In genomic region chr7:24936121-24936824, GRCh38 we compare ENCODE assay signal across 10 cellular contexts. TPM values are rescaled to one million over a fixed set of nuclear protein-coding genes. Genes with fewer than 3 reads are reported as not detected.
DNase-seq lines count a peak whose midpoint lies in the region; ATAC-seq and TF ChIP-seq lines count a peak whose summit lies in the region.
"Had no signal": no experiment of that assay in that cellular context is flagged by ENCODE, and none has a peak within 500 bp of the region (broad histone marks: within the 10 kb centered on the region; RNA-seq: fewer than 3 reads in every experiment).

No MANE protein-coding gene starts in this region.

- H3K23me2 ChIP-seq in H9 (ENCODE audit: insufficient read length, low read depth, low read length, poor library complexity, severe bottlenecking): no peaks in the 10 kb centered on the region

- H3K4me1 ChIP-seq in H9 (ENCODE audit: insufficient read depth, low read length): peaks cover 7% of the 10 kb centered on the region; the same call in 1 of the 2 replicates

- no peak overlapping the region for H3T11ph ChIP-seq in H9 (ENCODE audit: low read length)

- no peak overlapping the region for H3K14ac ChIP-seq in H9 (ENCODE audit: insufficient read depth, low read length)

- H3K56ac ChIP-seq in H9 (ENCODE audit: insufficient read length, low read depth, low read length): no peak overlapping the region

- H2AK5ac ChIP-seq in H9 (ENCODE audit: insufficient read length, low read length): no peak overlapping the region

- H3K9ac ChIP-seq in H9 (ENCODE audit: extremely low read depth, insufficient read length, low read length): no peak overlapping the region

- POLR2A ChIA-PET in WTC11 (lab: Charles Lee): interaction anchor here (0.5 kb wide), 1 partner anchor 1268 kb away, joined by 4 read pairs; no protein-coding TSS in a partner anchor

- H3K27me3 ChIP-seq in H9 (ENCODE audit: insufficient read depth, low read length): no peaks in the 10 kb centered on the region

- H3K18ac ChIP-seq in H9 (ENCODE audit: insufficient read length, low read depth, low read length): no peak overlapping the region

- no peak overlapping the region for H4K91ac ChIP-seq in H9 (ENCODE audit: insufficient read length, low read depth, low read length)

- H4K8ac ChIP-seq in H9 (replicated peaks; ENCODE audit: insufficient read length, low read depth, low read length): no peak overlapping the region

- no peak overlapping the region for H4K5ac ChIP-seq in H9 (ENCODE audit: insufficient read length, low read depth, low read length)

- H3K4me3 Mint-ChIP-seq in activated naive CD8-positive, alpha-beta T cell treated with anti-CD3 and anti-CD28 coated beads, Interleukin-2, amount 50 U/mL, for 24 hours: no peak overlapping the region
- H3K4me3 Mint-ChIP-seq in activated naive CD8-positive, alpha-beta T cell treated with anti-CD3 and anti-CD28 coated beads for 36 hours: no peak overlapping the region
- H3K4me3 Mint-ChIP-seq in WTC11 (no peak overlapping the region), H9 (no peak overlapping the region)
- H3K4me3 Mint-ChIP-seq in stimulated activated naive CD8-positive, alpha-beta T cell treated with anti-CD3 and anti-CD28 coated beads, Interleukin-15, Interleukin-2, amounts not matched to agents 100 ng/mL and 50 ng/mL, for 24 hours: peak overlapping the region; percentile 38
- H3K4me3 Mint-ChIP-seq: activated naive CD8-positive, alpha-beta T cell treated with anti-CD3 and anti-CD28 coated beads, Interleukin-2, amount 10 ng/mL, durations not matched to agents 7 days and 5 days; B cell had no signal

- H3K36me3 Mint-ChIP-seq in activated naive CD8-positive, alpha-beta T cell treated with anti-CD3 and anti-CD28 coated beads, Interleukin-2, amount 50 U/mL, for 24 hours (ENCODE audit: low read depth): peaks cover 35% of the 10 kb centered on the region
- peaks cover 41% of the 10 kb centered on the region for H3K36me3 Mint-ChIP-seq in activated naive CD8-positive, alpha-beta T cell treated with anti-CD3 and anti-CD28 coated beads for 36 hours
- H3K36me3 Mint-ChIP-seq in WTC11 (peaks cover 6% of the 10 kb centered on the region), H9 (ENCODE audit: insufficient read depth in 1 of 3, low read depth in 3 of 3) (peaks cover under 1 to 2% (median 2%) of the 10 kb centered on the region in 3 experiments; a peak in 6 of 7 replicates)
- peaks cover 48% of the 10 kb centered on the region for H3K36me3 Mint-ChIP-seq in stimulated activated naive CD8-positive, alpha-beta T cell treated with anti-CD3 and anti-CD28 coated beads, Interleukin-15, Interleukin-2, amounts not matched to agents 100 ng/mL and 50 ng/mL, for 24 hours (ENCODE audit: low read depth)

- H2BK5ac ChIP-seq in H9 (ENCODE audit: insufficient read length, low read length): no peak overlapping the region

- H2BK20ac ChIP-seq in H9 (ENCODE audit: low read depth, low read length, poor library complexity, severe bottlenecking): no peak overlapping the region

- H3K9me3 ChIP-seq in H9 (ENCODE audit: control insufficient read depth, low read depth, low read length): no peaks in the 10 kb centered on the region

- no peak for DNase-seq in activated naive CD8-positive, alpha-beta T cell treated with anti-CD3 and anti-CD28 coated beads, Interleukin-2, amount 50 U/mL, for 24 hours
- DNase-seq in activated naive CD8-positive, alpha-beta T cell treated with anti-CD3 and anti-CD28 coated beads for 36 hours: no peak
- no peak for DNase-seq in WTC11 (ENCODE audit: low spot score)
- no peak for DNase-seq in NCI-H526 (lab: John Stamatoyannopoulos, UW)
- no peak for DNase-seq in SW 1271 (lab: John Stamatoyannopoulos, UW)
- no peak for DNase-seq in H9
- DNase-seq: activated naive CD8-positive, alpha-beta T cell treated with anti-CD3 and anti-CD28 coated beads, Interleukin-2, amount 10 ng/mL, durations not matched to agents 7 days and 5 days had no signal

- H3K27ac ChIP-seq in H9 (ENCODE audit: insufficient read length, low read depth, low read length): no peak overlapping the region

- H3K4ac ChIP-seq in H9 (ENCODE audit: low read depth, low read length): no peak overlapping the region

- H3K4me2 ChIP-seq in H9 (ENCODE audit: insufficient read depth, insufficient read length, low read length): no peak overlapping the region

- CTCF ChIA-PET in WTC11 (lab: Charles Lee): no interaction called here

- H4K20me1 ChIP-seq in H9 (ENCODE audit: control insufficient read depth, insufficient read depth, insufficient read length): no peaks in the 10 kb centered on the region

- no peak overlapping the region for H3K23ac ChIP-seq in H9 (ENCODE audit: insufficient read length, low read depth, low read length)

- no peak overlapping the region for H2BK15ac ChIP-seq in H9 (ENCODE audit: low read depth, low read length)

- H2BK12ac ChIP-seq in H9 (ENCODE audit: insufficient read length, low read depth, low read length): no peak overlapping the region

- peaks cover 70% of the 10 kb centered on the region for H3K4me1 Mint-ChIP-seq in activated naive CD8-positive, alpha-beta T cell treated with anti-CD3 and anti-CD28 coated beads, Interleukin-2, amount 50 U/mL, for 24 hours
- peaks cover 45% of the 10 kb centered on the region for H3K4me1 Mint-ChIP-seq in activated naive CD8-positive, alpha-beta T cell treated with anti-CD3 and anti-CD28 coated beads for 36 hours
- peaks cover 38% of the 10 kb centered on the region for H3K4me1 Mint-ChIP-seq in WTC11
- peaks cover 75% of the 10 kb centered on the region for H3K4me1 Mint-ChIP-seq in stimulated activated naive CD8-positive, alpha-beta T cell treated with anti-CD3 and anti-CD28 coated beads, Interleukin-15, Interleukin-2, amounts not matched to agents 100 ng/mL and 50 ng/mL, for 24 hours (ENCODE audit: low read depth)
- peaks cover 32% of the 10 kb centered on the region in 2 experiments for H3K4me1 Mint-ChIP-seq in H9

- TF ChIP-seq CTCF in WTC11 (IDR thresholded peaks at IDR 0.05) (no peak), H9 (conservative IDR thresholded peaks at IDR 0.05) (no peak)

- H3K79me2 ChIP-seq in H9 (ENCODE audit: insufficient read depth, low read length): no peaks in the 10 kb centered on the region

- no peaks in the 10 kb centered on the region for H3K79me1 ChIP-seq in H9 (ENCODE audit: insufficient read depth, low read depth, low read length, poor library complexity, severe bottlenecking)

- peak; percentile 61 for ATAC-seq in activated naive CD8-positive, alpha-beta T cell treated with anti-CD3 and anti-CD28 coated beads, Interleukin-2, amount 50 U/mL, for 24 hours
- ATAC-seq in HG02981 (IDR thresholded peaks at IDR 0.05; ENCODE audit: unreplicated experiment): peak; percentile 72
- ATAC-seq in WTC11: peak; percentile 46; the same call in 1 of the 2 replicates

- H3K9me3 Mint-ChIP-seq in activated naive CD8-positive, alpha-beta T cell treated with anti-CD3 and anti-CD28 coated beads, Interleukin-2, amount 50 U/mL, for 24 hours: peaks cover 13% of the 10 kb centered on the region
- peaks cover 11% of the 10 kb centered on the region for H3K9me3 Mint-ChIP-seq in activated naive CD8-positive, alpha-beta T cell treated with anti-CD3 and anti-CD28 coated beads for 36 hours
- H3K9me3 Mint-ChIP-seq in WTC11 (peaks cover 18% of the 10 kb centered on the region), H9 (peaks cover 2% of the 10 kb centered on the region in 2 experiments; a peak in 2 of 5 replicates)
- peaks cover 16% of the 10 kb centered on the region for H3K9me3 Mint-ChIP-seq in stimulated activated naive CD8-positive, alpha-beta T cell treated with anti-CD3 and anti-CD28 coated beads, Interleukin-15, Interleukin-2, amounts not matched to agents 100 ng/mL and 50 ng/mL, for 24 hours

- no peak overlapping the region for H3K27ac Mint-ChIP-seq in activated naive CD8-positive, alpha-beta T cell treated with anti-CD3 and anti-CD28 coated beads, Interleukin-2, amount 50 U/mL, for 24 hours
- no peak overlapping the region for H3K27ac Mint-ChIP-seq in activated naive CD8-positive, alpha-beta T cell treated with anti-CD3 and anti-CD28 coated beads for 36 hours
- H3K27ac Mint-ChIP-seq in WTC11 (peak overlapping the region; percentile 83), H9 (peak overlapping the region in 1 of 3 experiments; percentile 6; a peak in 2 of 7 replicates)
- H3K27ac Mint-ChIP-seq in stimulated activated naive CD8-positive, alpha-beta T cell treated with anti-CD3 and anti-CD28 coated beads, Interleukin-15, Interleukin-2, amounts not matched to agents 100 ng/mL and 50 ng/mL, for 24 hours: peak overlapping the region; percentile 14
- H3K27ac Mint-ChIP-seq: activated naive CD8-positive, alpha-beta T cell treated with anti-CD3 and anti-CD28 coated beads, Interleukin-2, amount 10 ng/mL, durations not matched to agents 7 days and 5 days; B cell had no signal

- H2BK120ac ChIP-seq in H9 (ENCODE audit: low read depth, low read length, poor library complexity, severe bottlenecking): no peak overlapping the region

- no peak overlapping the region for H2AFZ ChIP-seq in H9 (ENCODE audit: low read length)

- H3K27me3 Mint-ChIP-seq in activated naive CD8-positive, alpha-beta T cell treated with anti-CD3 and anti-CD28 coated beads, Interleukin-2, amount 50 U/mL, for 24 hours: no peaks in the 10 kb centered on the region
- no peaks in the 10 kb centered on the region for H3K27me3 Mint-ChIP-seq in activated naive CD8-positive, alpha-beta T cell treated with anti-CD3 and anti-CD28 coated beads for 36 hours
- H3K27me3 Mint-ChIP-seq in WTC11 (ENCODE audit: low read depth): no peaks in the 10 kb centered on the region
- no peaks in the 10 kb centered on the region for H3K27me3 Mint-ChIP-seq in stimulated activated naive CD8-positive, alpha-beta T cell treated with anti-CD3 and anti-CD28 coated beads, Interleukin-15, Interleukin-2, amounts not matched to agents 100 ng/mL and 50 ng/mL, for 24 hours
- no peaks in the 10 kb centered on the region for H3K27me3 Mint-ChIP-seq in H9 (ENCODE audit: low read depth)
- H3K27me3 Mint-ChIP-seq: activated naive CD8-positive, alpha-beta T cell treated with anti-CD3 and anti-CD28 coated beads, Interleukin-2, amount 10 ng/mL, durations not matched to agents 7 days and 5 days; B cell had no signal

- no CpG with 5 or more reads among the region's 3 CpGs for WGBS in H9 (ENCODE audit: extremely low coverage, insufficient read length, low lambda C conversion rate)

TF ChIP-seq in WTC11, 78 proteins besides CTCF, POLR2A, EP300 and RAD21 (continues in another document):
- no peak for TF ChIP-seq RORB (CRISPR knock-in tag; IDR thresholded peaks at IDR 0.05)
- no peak for TF ChIP-seq TCF7 (CRISPR knock-in tag; IDR thresholded peaks at IDR 0.05; ENCODE audit: low read depth)
- no peak for TF ChIP-seq NR2C2 (CRISPR knock-in tag; IDR thresholded peaks at IDR 0.05)
- TF ChIP-seq ZNF121 (CRISPR knock-in tag; IDR thresholded peaks at IDR 0.05): no peak
- no peak for TF ChIP-seq IRF1 (CRISPR knock-in tag; IDR thresholded peaks at IDR 0.05)

RNA-seq across cellular contexts. Expression of gene OSBPL3, which starts 43.7 kb away (rescaled TPM):
- total RNA-seq in activated naive CD8-positive, alpha-beta T cell treated with anti-CD3 and anti-CD28 coated beads for 36 hours: 10 to 100 TPM; 40.8 to 44.1 TPM
- total RNA-seq in WTC11 (2021) (16.0 to 20.2 TPM (median 17.1 TPM) in 3 replicates), H9 (2021) (8.5 and 8.6 TPM in 2 replicates)

Comparison
In these comparisons a context has a peak if more than half of its experiments do, and no peak if none do; other contexts are left out.
1. H3K27ac Mint-ChIP-seq: peak in WTC11 (single experiment) and stimulated activated naive CD8-positive, alpha-beta T cell treated with anti-CD3 and anti-CD28 coated beads, Interleukin-15, Interleukin-2, amounts not matched to agents 100 ng/mL and 50 ng/mL, for 24 hours (single experiment); none in activated naive CD8-positive, alpha-beta T cell treated with anti-CD3 and anti-CD28 coated beads, Interleukin-2, amount 50 U/mL, for 24 hours (single experiment) and activated naive CD8-positive, alpha-beta T cell treated with anti-CD3 and anti-CD28 coated beads for 36 hours (single experiment).
2. Peak in every context shown above with its lines, with median percentiles within 50 percentile points of each other: ATAC-seq.